Comparison of ENCODE assay signal across 1 cellular context in the genomic region with DNA sequence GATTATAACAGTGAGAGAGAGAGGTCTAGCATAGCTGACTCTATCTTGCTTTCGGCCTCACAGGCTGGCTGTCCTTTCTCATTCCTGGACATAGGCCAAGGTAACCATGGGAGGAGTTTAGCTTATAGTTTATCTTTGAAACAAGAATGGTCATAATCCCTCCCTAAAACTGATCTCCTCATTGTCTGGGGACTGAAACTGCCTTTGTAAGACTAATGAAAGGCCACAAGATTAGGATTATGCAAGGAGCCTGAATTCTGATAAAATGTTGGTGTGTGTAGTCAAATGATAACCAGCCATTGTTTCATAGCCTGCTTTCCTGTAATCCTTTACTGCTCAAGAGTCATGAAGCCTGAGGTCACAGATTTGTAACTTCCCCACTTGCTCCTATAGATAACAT.
TF ChIP-seq lines count a peak whose summit lies in the region.

No MANE protein-coding gene starts in this region.

TF ChIP-seq in K562, 482 proteins besides CTCF, POLR2A, EP300 and RAD21 (continued from another document and continues in another):
- TF ChIP-seq, protein P1, sequence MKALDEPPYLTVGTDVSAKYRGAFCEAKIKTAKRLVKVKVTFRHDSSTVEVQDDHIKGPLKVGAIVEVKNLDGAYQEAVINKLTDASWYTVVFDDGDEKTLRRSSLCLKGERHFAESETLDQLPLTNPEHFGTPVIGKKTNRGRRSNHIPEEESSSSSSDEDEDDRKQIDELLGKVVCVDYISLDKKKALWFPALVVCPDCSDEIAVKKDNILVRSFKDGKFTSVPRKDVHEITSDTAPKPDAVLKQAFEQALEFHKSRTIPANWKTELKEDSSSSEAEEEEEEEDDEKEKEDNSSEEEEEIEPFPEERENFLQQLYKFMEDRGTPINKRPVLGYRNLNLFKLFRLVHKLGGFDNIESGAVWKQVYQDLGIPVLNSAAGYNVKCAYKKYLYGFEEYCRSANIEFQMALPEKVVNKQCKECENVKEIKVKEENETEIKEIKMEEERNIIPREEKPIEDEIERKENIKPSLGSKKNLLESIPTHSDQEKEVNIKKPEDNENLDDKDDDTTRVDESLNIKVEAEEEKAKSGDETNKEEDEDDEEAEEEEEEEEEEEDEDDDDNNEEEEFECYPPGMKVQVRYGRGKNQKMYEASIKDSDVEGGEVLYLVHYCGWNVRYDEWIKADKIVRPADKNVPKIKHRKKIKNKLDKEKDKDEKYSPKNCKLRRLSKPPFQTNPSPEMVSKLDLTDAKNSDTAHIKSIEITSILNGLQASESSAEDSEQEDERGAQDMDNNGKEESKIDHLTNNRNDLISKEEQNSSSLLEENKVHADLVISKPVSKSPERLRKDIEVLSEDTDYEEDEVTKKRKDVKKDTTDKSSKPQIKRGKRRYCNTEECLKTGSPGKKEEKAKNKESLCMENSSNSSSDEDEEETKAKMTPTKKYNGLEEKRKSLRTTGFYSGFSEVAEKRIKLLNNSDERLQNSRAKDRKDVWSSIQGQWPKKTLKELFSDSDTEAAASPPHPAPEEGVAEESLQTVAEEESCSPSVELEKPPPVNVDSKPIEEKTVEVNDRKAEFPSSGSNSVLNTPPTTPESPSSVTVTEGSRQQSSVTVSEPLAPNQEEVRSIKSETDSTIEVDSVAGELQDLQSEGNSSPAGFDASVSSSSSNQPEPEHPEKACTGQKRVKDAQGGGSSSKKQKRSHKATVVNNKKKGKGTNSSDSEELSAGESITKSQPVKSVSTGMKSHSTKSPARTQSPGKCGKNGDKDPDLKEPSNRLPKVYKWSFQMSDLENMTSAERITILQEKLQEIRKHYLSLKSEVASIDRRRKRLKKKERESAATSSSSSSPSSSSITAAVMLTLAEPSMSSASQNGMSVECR (CRISPR knock-in tag; IDR thresholded peaks at IDR 0.05): no peak
- TF ChIP-seq, protein P2, sequence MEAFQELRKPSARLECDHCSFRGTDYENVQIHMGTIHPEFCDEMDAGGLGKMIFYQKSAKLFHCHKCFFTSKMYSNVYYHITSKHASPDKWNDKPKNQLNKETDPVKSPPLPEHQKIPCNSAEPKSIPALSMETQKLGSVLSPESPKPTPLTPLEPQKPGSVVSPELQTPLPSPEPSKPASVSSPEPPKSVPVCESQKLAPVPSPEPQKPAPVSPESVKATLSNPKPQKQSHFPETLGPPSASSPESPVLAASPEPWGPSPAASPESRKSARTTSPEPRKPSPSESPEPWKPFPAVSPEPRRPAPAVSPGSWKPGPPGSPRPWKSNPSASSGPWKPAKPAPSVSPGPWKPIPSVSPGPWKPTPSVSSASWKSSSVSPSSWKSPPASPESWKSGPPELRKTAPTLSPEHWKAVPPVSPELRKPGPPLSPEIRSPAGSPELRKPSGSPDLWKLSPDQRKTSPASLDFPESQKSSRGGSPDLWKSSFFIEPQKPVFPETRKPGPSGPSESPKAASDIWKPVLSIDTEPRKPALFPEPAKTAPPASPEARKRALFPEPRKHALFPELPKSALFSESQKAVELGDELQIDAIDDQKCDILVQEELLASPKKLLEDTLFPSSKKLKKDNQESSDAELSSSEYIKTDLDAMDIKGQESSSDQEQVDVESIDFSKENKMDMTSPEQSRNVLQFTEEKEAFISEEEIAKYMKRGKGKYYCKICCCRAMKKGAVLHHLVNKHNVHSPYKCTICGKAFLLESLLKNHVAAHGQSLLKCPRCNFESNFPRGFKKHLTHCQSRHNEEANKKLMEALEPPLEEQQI (IDR thresholded peaks at IDR 0.05): peak; percentile 80
- TF ChIP-seq ZNF217 (CRISPR knock-in tag; IDR thresholded peaks at IDR 0.05): no peak
- TF ChIP-seq ZNF121 (CRISPR knock-in tag; conservative IDR thresholded peaks at IDR 0.05): no peak
- TF ChIP-seq ATF7 (IDR thresholded peaks at IDR 0.05): peak; percentile 40; the same call in 1 of the 2 replicates
- TF ChIP-seq ZEB2 (IDR thresholded peaks at IDR 0.05): 0 out of 2 replicates have a peak, but pooled peaks have one; percentile 38
- TF ChIP-seq ETV1 (tag; conservative IDR thresholded peaks at IDR 0.05; ENCODE audit: low read depth): peak; percentile 44; the same call in 1 of the 2 replicates
- TF ChIP-seq THRAP3 (IDR thresholded peaks at IDR 0.05; ENCODE audit: borderline replicate concordance): no peak
- TF ChIP-seq, protein P3, sequence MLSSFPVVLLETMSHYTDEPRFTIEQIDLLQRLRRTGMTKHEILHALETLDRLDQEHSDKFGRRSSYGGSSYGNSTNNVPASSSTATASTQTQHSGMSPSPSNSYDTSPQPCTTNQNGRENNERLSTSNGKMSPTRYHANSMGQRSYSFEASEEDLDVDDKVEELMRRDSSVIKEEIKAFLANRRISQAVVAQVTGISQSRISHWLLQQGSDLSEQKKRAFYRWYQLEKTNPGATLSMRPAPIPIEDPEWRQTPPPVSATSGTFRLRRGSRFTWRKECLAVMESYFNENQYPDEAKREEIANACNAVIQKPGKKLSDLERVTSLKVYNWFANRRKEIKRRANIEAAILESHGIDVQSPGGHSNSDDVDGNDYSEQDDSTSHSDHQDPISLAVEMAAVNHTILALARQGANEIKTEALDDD (IDR thresholded peaks at IDR 0.05): 0 out of 2 replicates have a peak, but pooled peaks have one; percentile 21
- TF ChIP-seq, protein P4, sequence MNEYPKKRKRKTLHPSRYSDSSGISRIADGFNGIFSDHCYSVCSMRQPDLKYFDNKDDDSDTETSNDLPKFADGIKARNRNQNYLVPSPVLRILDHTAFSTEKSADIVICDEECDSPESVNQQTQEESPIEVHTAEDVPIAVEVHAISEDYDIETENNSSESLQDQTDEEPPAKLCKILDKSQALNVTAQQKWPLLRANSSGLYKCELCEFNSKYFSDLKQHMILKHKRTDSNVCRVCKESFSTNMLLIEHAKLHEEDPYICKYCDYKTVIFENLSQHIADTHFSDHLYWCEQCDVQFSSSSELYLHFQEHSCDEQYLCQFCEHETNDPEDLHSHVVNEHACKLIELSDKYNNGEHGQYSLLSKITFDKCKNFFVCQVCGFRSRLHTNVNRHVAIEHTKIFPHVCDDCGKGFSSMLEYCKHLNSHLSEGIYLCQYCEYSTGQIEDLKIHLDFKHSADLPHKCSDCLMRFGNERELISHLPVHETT (CRISPR knock-in tag; conservative IDR thresholded peaks at IDR 0.05 in 1 of 2, IDR thresholded peaks at IDR 0.05 in 1 of 2): 0 out of 4 replicates have a peak, but pooled peaks of 1 of the 2 experiments have one; percentile 50
- peak; percentile 62 for TF ChIP-seq HDAC3 (IDR thresholded peaks at IDR 0.05; ENCODE audit: borderline replicate concordance, partially characterized antibody)
- no peak for TF ChIP-seq CBX1 (IDR thresholded peaks at IDR 0.05; ENCODE audit: low read depth)
- TF ChIP-seq, protein P5, sequence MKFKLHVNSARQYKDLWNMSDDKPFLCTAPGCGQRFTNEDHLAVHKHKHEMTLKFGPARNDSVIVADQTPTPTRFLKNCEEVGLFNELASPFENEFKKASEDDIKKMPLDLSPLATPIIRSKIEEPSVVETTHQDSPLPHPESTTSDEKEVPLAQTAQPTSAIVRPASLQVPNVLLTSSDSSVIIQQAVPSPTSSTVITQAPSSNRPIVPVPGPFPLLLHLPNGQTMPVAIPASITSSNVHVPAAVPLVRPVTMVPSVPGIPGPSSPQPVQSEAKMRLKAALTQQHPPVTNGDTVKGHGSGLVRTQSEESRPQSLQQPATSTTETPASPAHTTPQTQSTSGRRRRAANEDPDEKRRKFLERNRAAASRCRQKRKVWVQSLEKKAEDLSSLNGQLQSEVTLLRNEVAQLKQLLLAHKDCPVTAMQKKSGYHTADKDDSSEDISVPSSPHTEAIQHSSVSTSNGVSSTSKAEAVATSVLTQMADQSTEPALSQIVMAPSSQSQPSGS (CRISPR knock-in tag; IDR thresholded peaks at IDR 0.05): no peak
- no peak for TF ChIP-seq GATAD2B (IDR thresholded peaks at IDR 0.05; ENCODE audit: borderline replicate concordance)
- TF ChIP-seq, protein P6, sequence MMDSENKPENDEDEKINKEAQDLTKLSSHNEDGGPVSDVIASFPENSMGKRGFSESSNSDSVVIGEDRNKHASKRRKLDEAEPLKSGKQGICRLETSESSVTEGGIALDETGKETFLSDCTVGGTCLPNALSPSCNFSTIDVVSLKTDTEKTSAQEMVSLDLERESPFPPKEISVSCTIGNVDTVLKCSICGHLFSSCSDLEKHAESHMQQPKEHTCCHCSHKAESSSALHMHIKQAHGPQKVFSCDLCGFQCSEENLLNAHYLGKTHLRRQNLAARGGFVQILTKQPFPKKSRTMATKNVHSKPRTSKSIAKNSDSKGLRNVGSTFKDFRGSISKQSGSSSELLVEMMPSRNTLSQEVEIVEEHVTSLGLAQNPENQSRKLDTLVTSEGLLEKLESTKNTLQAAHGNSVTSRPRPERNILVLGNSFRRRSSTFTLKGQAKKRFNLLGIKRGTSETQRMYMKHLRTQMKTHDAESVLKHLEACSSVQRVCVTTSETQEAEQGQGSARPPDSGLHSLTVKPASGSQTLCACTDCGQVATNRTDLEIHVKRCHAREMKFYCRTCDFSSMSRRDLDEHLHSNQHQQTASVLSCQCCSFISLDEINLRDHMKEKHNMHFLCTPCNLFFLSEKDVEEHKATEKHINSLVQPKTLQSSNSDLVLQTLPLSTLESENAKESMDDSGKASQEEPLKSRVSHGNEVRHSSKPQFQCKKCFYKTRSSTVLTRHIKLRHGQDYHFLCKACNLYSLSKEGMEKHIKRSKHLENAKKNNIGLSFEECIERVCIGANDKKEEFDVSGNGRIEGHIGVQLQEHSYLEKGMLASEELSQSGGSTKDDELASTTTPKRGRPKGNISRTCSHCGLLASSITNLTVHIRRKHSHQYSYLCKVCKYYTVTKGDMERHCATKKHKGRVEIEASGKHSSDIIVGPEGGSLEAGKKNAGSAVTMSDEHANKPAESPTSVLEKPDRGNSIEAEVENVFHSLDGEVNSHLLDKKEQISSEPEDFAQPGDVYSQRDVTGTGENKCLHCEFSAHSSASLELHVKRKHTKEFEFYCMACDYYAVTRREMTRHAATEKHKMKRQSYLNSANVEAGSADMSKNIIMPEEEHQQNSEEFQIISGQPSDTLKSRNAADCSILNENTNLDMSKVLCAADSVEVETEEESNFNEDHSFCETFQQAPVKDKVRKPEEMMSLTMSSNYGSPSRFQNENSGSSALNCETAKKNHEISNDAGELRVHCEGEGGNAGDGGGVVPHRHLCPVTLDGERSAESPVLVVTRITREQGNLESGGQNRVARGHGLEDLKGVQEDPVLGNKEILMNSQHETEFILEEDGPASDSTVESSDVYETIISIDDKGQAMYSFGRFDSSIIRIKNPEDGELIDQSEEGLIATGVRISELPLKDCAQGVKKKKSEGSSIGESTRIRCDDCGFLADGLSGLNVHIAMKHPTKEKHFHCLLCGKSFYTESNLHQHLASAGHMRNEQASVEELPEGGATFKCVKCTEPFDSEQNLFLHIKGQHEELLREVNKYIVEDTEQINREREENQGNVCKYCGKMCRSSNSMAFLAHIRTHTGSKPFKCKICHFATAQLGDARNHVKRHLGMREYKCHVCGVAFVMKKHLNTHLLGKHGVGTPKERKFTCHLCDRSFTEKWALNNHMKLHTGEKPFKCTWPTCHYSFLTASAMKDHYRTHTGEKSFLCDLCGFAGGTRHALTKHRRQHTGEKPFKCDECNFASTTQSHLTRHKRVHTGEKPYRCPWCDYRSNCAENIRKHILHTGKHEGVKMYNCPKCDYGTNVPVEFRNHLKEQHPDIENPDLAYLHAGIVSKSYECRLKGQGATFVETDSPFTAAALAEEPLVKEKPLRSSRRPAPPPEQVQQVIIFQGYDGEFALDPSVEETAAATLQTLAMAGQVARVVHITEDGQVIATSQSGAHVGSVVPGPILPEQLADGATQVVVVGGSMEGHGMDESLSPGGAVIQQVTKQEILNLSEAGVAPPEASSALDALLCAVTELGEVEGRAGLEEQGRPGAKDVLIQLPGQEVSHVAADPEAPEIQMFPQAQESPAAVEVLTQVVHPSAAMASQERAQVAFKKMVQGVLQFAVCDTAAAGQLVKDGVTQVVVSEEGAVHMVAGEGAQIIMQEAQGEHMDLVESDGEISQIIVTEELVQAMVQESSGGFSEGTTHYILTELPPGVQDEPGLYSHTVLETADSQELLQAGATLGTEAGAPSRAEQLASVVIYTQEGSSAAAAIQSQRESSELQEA (IDR thresholded peaks at IDR 0.05; ENCODE audit: low read depth): no peak
- TF ChIP-seq, protein P7, sequence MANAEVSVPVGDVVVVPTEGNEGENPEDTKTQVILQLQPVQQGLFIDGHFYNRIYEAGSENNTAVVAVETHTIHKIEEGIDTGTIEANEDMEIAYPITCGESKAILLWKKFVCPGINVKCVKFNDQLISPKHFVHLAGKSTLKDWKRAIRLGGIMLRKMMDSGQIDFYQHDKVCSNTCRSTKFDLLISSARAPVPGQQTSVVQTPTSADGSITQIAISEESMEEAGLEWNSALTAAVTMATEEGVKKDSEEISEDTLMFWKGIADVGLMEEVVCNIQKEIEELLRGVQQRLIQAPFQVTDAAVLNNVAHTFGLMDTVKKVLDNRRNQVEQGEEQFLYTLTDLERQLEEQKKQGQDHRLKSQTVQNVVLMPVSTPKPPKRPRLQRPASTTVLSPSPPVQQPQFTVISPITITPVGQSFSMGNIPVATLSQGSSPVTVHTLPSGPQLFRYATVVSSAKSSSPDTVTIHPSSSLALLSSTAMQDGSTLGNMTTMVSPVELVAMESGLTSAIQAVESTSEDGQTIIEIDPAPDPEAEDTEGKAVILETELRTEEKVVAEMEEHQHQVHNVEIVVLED (CRISPR knock-in tag; IDR thresholded peaks at IDR 0.05): no peak
- TF ChIP-seq ELF4 (CRISPR knock-in tag; IDR thresholded peaks at IDR 0.05): peak; percentile 75; the same call in 1 of the 2 replicates
- peak; percentile 74 for TF ChIP-seq CCNT2 (IDR thresholded peaks at IDR 0.05; ENCODE audit: borderline replicate concordance, extremely low read depth, insufficient read length, low read depth, low read length)
- TF ChIP-seq, protein P8, sequence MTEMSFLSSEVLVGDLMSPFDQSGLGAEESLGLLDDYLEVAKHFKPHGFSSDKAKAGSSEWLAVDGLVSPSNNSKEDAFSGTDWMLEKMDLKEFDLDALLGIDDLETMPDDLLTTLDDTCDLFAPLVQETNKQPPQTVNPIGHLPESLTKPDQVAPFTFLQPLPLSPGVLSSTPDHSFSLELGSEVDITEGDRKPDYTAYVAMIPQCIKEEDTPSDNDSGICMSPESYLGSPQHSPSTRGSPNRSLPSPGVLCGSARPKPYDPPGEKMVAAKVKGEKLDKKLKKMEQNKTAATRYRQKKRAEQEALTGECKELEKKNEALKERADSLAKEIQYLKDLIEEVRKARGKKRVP (CRISPR knock-in tag; IDR thresholded peaks at IDR 0.05): peak; percentile 69; the same call in 1 of the 2 replicates
- no peak for TF ChIP-seq TGIF2 (CRISPR knock-in tag; IDR thresholded peaks at IDR 0.05)
- TF ChIP-seq, protein P9, sequence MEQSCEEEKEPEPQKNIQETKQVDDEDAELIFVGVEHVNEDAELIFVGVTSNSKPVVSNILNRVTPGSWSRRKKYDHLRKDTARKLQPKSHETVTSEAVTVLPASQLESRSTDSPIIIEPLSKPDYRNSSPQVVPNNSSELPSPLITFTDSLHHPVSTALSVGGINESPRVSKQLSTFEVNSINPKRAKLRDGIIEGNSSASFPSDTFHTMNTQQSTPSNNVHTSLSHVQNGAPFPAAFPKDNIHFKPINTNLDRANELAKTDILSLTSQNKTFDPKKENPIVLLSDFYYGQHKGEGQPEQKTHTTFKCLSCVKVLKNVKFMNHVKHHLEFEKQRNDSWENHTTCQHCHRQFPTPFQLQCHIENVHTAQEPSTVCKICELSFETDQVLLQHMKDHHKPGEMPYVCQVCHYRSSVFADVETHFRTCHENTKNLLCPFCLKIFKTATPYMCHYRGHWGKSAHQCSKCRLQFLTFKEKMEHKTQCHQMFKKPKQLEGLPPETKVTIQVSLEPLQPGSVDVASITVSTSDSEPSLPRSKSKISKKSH (CRISPR knock-in tag; IDR thresholded peaks at IDR 0.05): no peak
- TF ChIP-seq, protein P10, sequence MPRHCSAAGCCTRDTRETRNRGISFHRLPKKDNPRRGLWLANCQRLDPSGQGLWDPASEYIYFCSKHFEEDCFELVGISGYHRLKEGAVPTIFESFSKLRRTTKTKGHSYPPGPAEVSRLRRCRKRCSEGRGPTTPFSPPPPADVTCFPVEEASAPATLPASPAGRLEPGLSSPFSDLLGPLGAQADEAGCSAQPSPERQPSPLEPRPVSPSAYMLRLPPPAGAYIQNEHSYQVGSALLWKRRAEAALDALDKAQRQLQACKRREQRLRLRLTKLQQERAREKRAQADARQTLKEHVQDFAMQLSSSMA (CRISPR knock-in tag; IDR thresholded peaks at IDR 0.05): no peak
- peak; percentile 76 for TF ChIP-seq NCOR1 (IDR thresholded peaks at IDR 0.05)
- peak; percentile 55; the same call in 1 of the 2 replicates for TF ChIP-seq KLF16 (IDR thresholded peaks at IDR 0.05)
